8 cellular contexts compared by ENCODE assay signal in the genomic region with DNA sequence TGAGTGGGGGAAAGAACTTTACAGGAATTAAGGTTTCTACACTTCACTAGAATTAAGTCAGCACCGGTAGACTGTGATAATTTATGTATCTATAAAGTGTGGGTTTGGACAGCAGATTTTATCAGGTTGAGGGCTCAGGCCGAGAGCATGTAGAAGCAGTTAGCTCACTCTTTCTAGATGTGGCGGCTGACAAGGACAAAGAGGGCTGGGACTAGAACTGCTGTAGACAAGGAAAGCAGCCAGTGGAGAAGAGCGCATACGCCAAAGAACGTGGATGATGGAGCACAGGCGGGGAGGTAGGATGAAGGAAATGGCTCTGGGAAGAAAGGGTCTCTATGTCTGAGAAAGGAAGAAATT. TPM values are rescaled to one million over a fixed set of nuclear protein-coding genes. Genes with fewer than 3 reads are reported as not detected.
DNase-seq lines count a peak whose midpoint lies in the region; ATAC-seq and TF ChIP-seq lines count a peak whose summit lies in the region.

No MANE protein-coding gene starts in this region.

- intact Hi-C loops in heart right ventricle (cut with DNase I) (loop anchor here in 6 of 10 donors (1.0 to 10.0 kb wide), 7 partner anchors 99 to 346 kb away; a partner anchor contains a TSS), gastrocnemius medialis (cut with DNase I; ENCODE audit: low total_unique reads) (loop anchor here (2.0 to 10.0 kb wide), 4 partner anchors 98 to 1666 kb away; a partner anchor contains a TSS)

- H3K27me3 ChIP-seq in KMS-11 (ENCODE audit: insufficient read depth, low read depth), result no peaks in the 10 kb centered on the region
- H3K27me3 ChIP-seq in heart right ventricle, result no peaks in the 10 kb centered on the region
- no peaks in the 10 kb centered on the region for H3K27me3 ChIP-seq in gastrocnemius medialis

- WGBS in heart right ventricle, 2 donors, result 18% methylated on average over 7 of the region's 7 CpGs

- H4K20me1 ChIP-seq in KMS-11 (ENCODE audit: insufficient read depth), result no peaks in the 10 kb centered on the region

- peak overlapping the region; percentile 66 for H3K27ac ChIP-seq in 22Rv1
- H3K27ac ChIP-seq in KMS-11, result peak overlapping the region; percentile 9; the same call in 1 of the 2 replicates
- H3K27ac ChIP-seq in heart right ventricle, result peak overlapping the region in 9 of 10 donors; percentile 85 to 98 (median 91)
- H3K27ac ChIP-seq in gastrocnemius medialis, result peak overlapping the region; percentile 89 to 97 (median 94)

- no peak for TF ChIP-seq POLR2A in gastrocnemius medialis (IDR thresholded peaks at IDR 0.05)

- H3K4me1 ChIP-seq in KMS-11 (ENCODE audit: low read depth, poor library complexity, severe bottlenecking) (peaks cover 20% of the 10 kb centered on the region), heart right ventricle (peaks cover 0 to 31% (median 25%) of the 10 kb centered on the region in 9 donors), gastrocnemius medialis (peaks cover 17% of the 10 kb centered on the region in 2 donors)

- H3K36me3 ChIP-seq in KMS-11 (ENCODE audit: insufficient read depth) (0 out of 2 replicates have a peak, but pooled peaks cover 10% of the 10 kb centered on the region), heart right ventricle (peaks cover 0 to 30% (median 16%) of the 10 kb centered on the region in 9 donors), gastrocnemius medialis (peaks cover 0 to 22% of the 10 kb centered on the region in 2 donors)

- ATAC-seq in GM19372 (IDR thresholded peaks at IDR 0.05; ENCODE audit: low read depth, unreplicated experiment) (peak; percentile 10), heart right ventricle (peak; percentile 5 to 57 (median 40)), gastrocnemius medialis (peak; percentile 16 to 57)

- H2AFZ ChIP-seq in KMS-11 (ENCODE audit: low read depth), result peak overlapping the region; percentile 99

- in situ Hi-C loops in gastrocnemius medialis (cut with MboI; ENCODE audit: low sequenced_read_pairs in 4 of 4), result no loop called here

- TF ChIP-seq CTCF in 22Rv1 (IDR thresholded peaks at IDR 0.05) (no peak), KMS-11 (conservative IDR thresholded peaks at IDR 0.05; ENCODE audit: low read depth, low read length) (no peak), heart right ventricle (IDR thresholded peaks at IDR 0.05) (no peak), gastrocnemius medialis (IDR thresholded peaks at IDR 0.05 in 4 of 5, conservative IDR thresholded peaks at IDR 0.05 in 1 of 5) (no peak)

- peak overlapping the region; percentile 98; the same call in 1 of the 2 replicates for H3K9ac ChIP-seq in KMS-11

- DNase-seq in activated T-helper 1 cell treated with Interleukin-2 at 50 U/mL for 16 hours (ENCODE audit: low read depth) (peak; percentile 3), heart right ventricle (no peak), gastrocnemius medialis (no peak), islet precursor cell (no peak), NCI-H2029 treated with DMSO at 0.1 percent for 48 hours (lab: John Stamatoyannopoulos, UW) (no peak)

- H3K4me2 ChIP-seq in KMS-11, result peak overlapping the region; percentile 98

- H3K4me3 ChIP-seq in KMS-11 (IDR thresholded peaks at IDR 0.05; ENCODE audit: insufficient read depth, low read depth, low read length), result no peak overlapping the region
- H3K4me3 ChIP-seq in heart right ventricle, result peak overlapping the region; percentile 51 to 92 (median 87)
- H3K4me3 ChIP-seq in gastrocnemius medialis, result peak overlapping the region; percentile 74 to 99 (median 88)

- H3K9me3 ChIP-seq in heart right ventricle (no peaks in the 10 kb centered on the region), gastrocnemius medialis (no peaks in the 10 kb centered on the region)

- H3K79me2 ChIP-seq in KMS-11 (ENCODE audit: insufficient read depth, low read depth), result peaks cover 37% of the 10 kb centered on the region

RNA-seq across cellular contexts. Expression of a gene that starts 0.5 kb away (rescaled TPM):
- total RNA-seq in heart right ventricle (10 to 100 TPM; 29.3 to 43.9 (median 32.8) TPM), gastrocnemius medialis (10 to 100 TPM; 22.7 to 29.1 (median 25.8) TPM)
- polyA plus RNA-seq in heart right ventricle, result 10 to 100 TPM in 1 of 2 donors, 1 to 10 TPM in 1; 7.9 to 13.1 TPM

Comparison
In these comparisons a context has a peak if more than half of its experiments do, and no peak if none do; other contexts are left out.
1. H3K27ac ChIP-seq: peak in every context shown above with its lines; median percentile 94 in gastrocnemius medialis; 91 in heart right ventricle; 66 in 22Rv1; 9 in KMS-11.